Comparison of ENCODE assay signal across 5 cellular contexts in the genomic region with DNA sequence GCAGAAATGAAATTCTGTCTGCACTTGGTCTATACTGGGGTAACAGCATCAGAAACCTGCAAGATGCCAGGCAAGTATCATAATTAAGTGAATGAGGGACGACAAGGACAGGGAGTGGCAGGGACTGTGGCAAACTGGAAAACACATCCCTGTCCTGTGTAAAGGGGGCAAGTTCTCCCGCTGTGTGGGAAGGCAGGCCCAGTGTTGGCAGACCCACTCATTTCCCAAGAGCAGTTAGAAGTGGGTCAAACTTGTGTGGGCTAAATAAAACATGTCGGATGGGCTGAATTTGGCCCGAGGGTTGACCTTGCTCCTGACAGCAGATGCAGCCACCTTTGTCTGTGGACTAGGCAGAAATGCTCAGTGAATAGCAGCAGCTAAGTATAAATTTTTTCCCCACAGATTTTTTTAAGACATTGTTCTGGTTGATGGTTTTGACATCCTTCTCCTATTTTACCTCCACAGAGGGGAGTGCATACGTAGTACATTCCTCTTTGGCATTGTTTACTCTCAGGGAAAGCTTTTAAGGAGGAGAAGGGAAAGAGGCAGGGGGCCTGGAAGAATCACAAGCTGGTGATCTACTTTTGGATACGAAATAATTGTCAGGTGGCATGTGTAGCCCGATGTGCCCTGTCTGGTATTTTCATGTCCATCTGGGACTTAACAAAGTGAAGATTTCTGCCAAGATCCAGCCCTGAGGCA.
DNase-seq lines count a peak whose midpoint lies in the region; ATAC-seq and TF ChIP-seq lines count a peak whose summit lies in the region.
"Not testable (repeated sequence)": the region's sequence is repeated elsewhere in the genome, so short reads cannot be mapped to it uniquely, and the experiment has no call there.

No MANE protein-coding gene starts in this region.

- WGBS in heart left ventricle, 4 donors: no CpG with 5 or more reads among the region's 7 CpGs

- not testable (repeated sequence) for H3K27me3 ChIP-seq in GM23338 (ENCODE audit: insufficient read depth); heart left ventricle; gastrocnemius medialis

- H3K36me3 ChIP-seq in GM23338 (ENCODE audit: insufficient read depth); heart left ventricle; gastrocnemius medialis: not testable (repeated sequence)

- H3K4me3 Mint-ChIP-seq in GM23338: not testable (repeated sequence)

- H3F3A ChIP-seq in GM23338 (replicated peaks; ENCODE audit: low read depth): not testable (repeated sequence)

- not testable (repeated sequence) for H3K27me3 Mint-ChIP-seq in GM23338 (ENCODE audit: insufficient read depth, low read depth, poor library complexity)

- H3K4me3 ChIP-seq in GM23338, heart left ventricle, gastrocnemius medialis: not testable (repeated sequence)

- H3K4me2 ChIP-seq in GM23338: not testable (repeated sequence)

- H3K4me1 ChIP-seq in GM23338 (ENCODE audit: insufficient read depth); heart left ventricle; gastrocnemius medialis: not testable (repeated sequence)

- intact Hi-C loops in Right ventricle myocardium inferior (cut with DNase I); heart left ventricle (cut with DNase I); left ventricle myocardium superior (cut with micrococcal nuclease); gastrocnemius medialis (cut with DNase I; ENCODE audit: low total_unique reads): not testable (repeated sequence)

- H3K4me1 Mint-ChIP-seq in GM23338: not testable (repeated sequence)

- H3K27ac ChIP-seq in GM23338 (ENCODE audit: low read depth); heart left ventricle; gastrocnemius medialis: not testable (repeated sequence)

- H3K9me3 Mint-ChIP-seq in GM23338: not testable (repeated sequence)

- in situ Hi-C loops in gastrocnemius medialis (cut with MboI; ENCODE audit: low sequenced_read_pairs in 4 of 4): not testable (repeated sequence)

- H4K20me1 ChIP-seq in GM23338 (replicated peaks; ENCODE audit: insufficient read depth): not testable (repeated sequence)

- TF ChIP-seq CTCF in GM23338 (conservative IDR thresholded peaks at IDR 0.05; ENCODE audit: low read depth in 2 of 2); heart left ventricle (IDR thresholded peaks at IDR 0.05); gastrocnemius medialis (IDR thresholded peaks at IDR 0.05 in 4 of 5, conservative IDR thresholded peaks at IDR 0.05 in 1 of 5): not testable (repeated sequence)

- H3K9me3 ChIP-seq in heart left ventricle, gastrocnemius medialis: not testable (repeated sequence)

- not testable (repeated sequence) for H2AFZ ChIP-seq in GM23338

- not testable (repeated sequence) for H3K9me2 ChIP-seq in GM23338 (ENCODE audit: insufficient read depth)

- not testable (repeated sequence) for H3K27ac Mint-ChIP-seq in GM23338

- not testable (repeated sequence) for H3K36me3 Mint-ChIP-seq in GM23338 (ENCODE audit: low read depth)

- ATAC-seq in GM23338 (peak; percentile 77), Right ventricle myocardium inferior (peak; percentile 52), heart left ventricle (peak in 3 of 4 donors; percentile 51 to 75 (median 60)), left ventricle myocardium superior (peak; percentile 62), gastrocnemius medialis (peak; percentile 16 to 32)

- not testable (repeated sequence) for TF ChIP-seq POLR2A in heart left ventricle (IDR thresholded peaks at IDR 0.05); gastrocnemius medialis (IDR thresholded peaks at IDR 0.05)

- DNase-seq in GM23338 (ENCODE audit: low spot score); Right ventricle myocardium inferior (ENCODE audit: missing footprints); heart left ventricle; left ventricle myocardium superior; gastrocnemius medialis: not testable (repeated sequence)

- H3K79me2 ChIP-seq in GM23338 (replicated peaks; ENCODE audit: insufficient read depth): not testable (repeated sequence)

Comparison
In these comparisons a context has a peak if more than half of its experiments do, and no peak if none do; other contexts are left out.
1. ATAC-seq: peak in every context shown above with its lines; median percentile 77 in GM23338; 62 in left ventricle myocardium superior; 60 in heart left ventricle; 52 in Right ventricle myocardium inferior; 24 in gastrocnemius medialis.